Comparison of ENCODE assay signal across 18 cellular contexts in genomic region chr18:13583567-13584245, GRCh38.
"Had no signal": no experiment of that assay in that cellular context is flagged by ENCODE, and none has a peak within 500 bp of the region (broad histone marks: within the 10 kb centered on the region; RNA-seq: fewer than 3 reads in every experiment).

No MANE protein-coding gene starts in this region.

- H3K4me3 ChIP-seq: gastrocnemius medialis, left ventricle myocardium inferior, psoas muscle, stomach had no signal

- H3K27me3 ChIP-seq: gastrocnemius medialis, stomach had no signal

- H3K27ac ChIP-seq: epithelial cell of prostate, gastrocnemius medialis, psoas muscle, stomach had no signal

- DNase-seq: activated CD4-positive, alpha-beta T cell treated with anti-CD3 and anti-CD28 coated beads for 4 hours; activated naive CD4-positive, alpha-beta T cell treated with Interleukin-2 at 50 U/mL for 16 hours; cortex of kidney; effector memory CD4-positive, alpha-beta T cell; gastrocnemius medialis; kidney; left ventricle myocardium inferior; mesendoderm; nucleus accumbens; psoas muscle; stimulated activated CD4-positive, alpha-beta T cell treated with anti-CD3 and anti-CD28 coated beads, Interleukin-4, amount 100 ng/mL, for 1 hour; stimulated activated CD8-positive, alpha-beta memory T cell treated with anti-CD3 and anti-CD28 coated beads, Interleukin-4, amount 100 ng/mL, for 48 hours; stomach; T1000 had no signal

- ATAC-seq: activated CD8-positive, alpha-beta T cell treated with anti-CD3 and anti-CD28 coated beads, Interleukin-2, amount 10 ng/mL, durations not matched to agents 7 days and 5 days; gastrocnemius medialis; psoas muscle had no signal

- H3K4me1 ChIP-seq: psoas muscle had no signal

- H3K4me3 Mint-ChIP-seq: activated CD8-positive, alpha-beta T cell treated with anti-CD3 and anti-CD28 coated beads, Interleukin-2, amount 10 ng/mL, durations not matched to agents 7 days and 5 days; activated T-helper 1 cell treated with anti-CD3 and anti-CD28 coated beads, Interleukin-12 subunit alpha, Interleukin-12 subunit beta, Interleukin-2, Interleukin-4 antibody, amounts not matched to agents 30 ng/mL and 10 ng/mL and 1 ng/mL, durations not matched to agents 14 hours and 24 hours and 36 hours; central memory CD8-positive, alpha-beta T cell had no signal

- H3K9me3 ChIP-seq: gastrocnemius medialis, left ventricle myocardium inferior, psoas muscle, stomach had no signal

- H3K36me3 ChIP-seq: gastrocnemius medialis, left ventricle myocardium inferior, stomach had no signal

- H3K9me3 Mint-ChIP-seq: activated T-helper 1 cell treated with anti-CD3 and anti-CD28 coated beads, Interleukin-12 subunit alpha, Interleukin-12 subunit beta, Interleukin-2, Interleukin-4 antibody, amounts not matched to agents 30 ng/mL and 10 ng/mL and 1 ng/mL, durations not matched to agents 14 hours and 24 hours and 36 hours; central memory CD8-positive, alpha-beta T cell had no signal

- H3K27ac Mint-ChIP-seq: activated CD8-positive, alpha-beta T cell treated with anti-CD3 and anti-CD28 coated beads, Interleukin-2, amount 10 ng/mL, durations not matched to agents 7 days and 5 days; activated T-helper 1 cell treated with anti-CD3 and anti-CD28 coated beads, Interleukin-12 subunit alpha, Interleukin-12 subunit beta, Interleukin-2, Interleukin-4 antibody, amounts not matched to agents 30 ng/mL and 10 ng/mL and 1 ng/mL, durations not matched to agents 14 hours and 24 hours and 36 hours had no signal

- H3K27me3 Mint-ChIP-seq: central memory CD8-positive, alpha-beta T cell had no signal
